Comparison of ENCODE assay signal across 1 cellular context in genomic region chr2:111919794-111920608, GRCh38.
A peak's percentile ranks its signal among the peaks of the same experiment; 100 is the strongest.
TF ChIP-seq lines count a peak whose summit lies in the region.

No MANE protein-coding gene starts in this region.

TF ChIP-seq in HepG2, 621 proteins besides CTCF, POLR2A, EP300 and RAD21 (continued from another document and continues in another):
- TF ChIP-seq ZBTB26 (CRISPR knock-in tag; IDR thresholded peaks at IDR 0.05; ENCODE audit: borderline replicate concordance): no peak
- TF ChIP-seq GABPA (IDR thresholded peaks at IDR 0.05; ENCODE audit: low read depth, low read length): no peak
- TF ChIP-seq GABPA (CRISPR knock-in tag; IDR thresholded peaks at IDR 0.05; ENCODE audit: low read depth): peak; percentile 71
- TF ChIP-seq ZFP41 (CRISPR knock-in tag; IDR thresholded peaks at IDR 0.05; ENCODE audit: borderline replicate concordance): no peak
- TF ChIP-seq ZNF543 (CRISPR knock-in tag; IDR thresholded peaks at IDR 0.05): no peak
- TF ChIP-seq AFF4 (CRISPR knock-in tag; IDR thresholded peaks at IDR 0.05): peak; percentile 61; the same call in 1 of the 2 replicates
- no peak for TF ChIP-seq SKIL (CRISPR knock-in tag; IDR thresholded peaks at IDR 0.05; ENCODE audit: borderline replicate concordance)
- peak; percentile 34 for TF ChIP-seq STAG1 (CRISPR knock-in tag; IDR thresholded peaks at IDR 0.05)
- TF ChIP-seq DPF2 (CRISPR knock-in tag; IDR thresholded peaks at IDR 0.05; ENCODE audit: borderline replicate concordance, low read depth): peak; percentile 41; the same call in 1 of the 2 replicates
- peak; percentile 24; the same call in 1 of the 2 replicates for TF ChIP-seq ZNF670 (CRISPR knock-in tag; IDR thresholded peaks at IDR 0.05; ENCODE audit: borderline replicate concordance)
- TF ChIP-seq MYC (CRISPR knock-in tag; IDR thresholded peaks at IDR 0.05; ENCODE audit: borderline replicate concordance): peak; percentile 72; the same call in 1 of the 2 replicates
- TF ChIP-seq SMAD9 (CRISPR knock-in tag; IDR thresholded peaks at IDR 0.05): no peak
- no peak for TF ChIP-seq MYNN (CRISPR knock-in tag; IDR thresholded peaks at IDR 0.05; ENCODE audit: low read depth)
- no peak for TF ChIP-seq PBX2 (CRISPR knock-in tag; IDR thresholded peaks at IDR 0.05)
- TF ChIP-seq RCOR2 (CRISPR knock-in tag; IDR thresholded peaks at IDR 0.05): 0 out of 2 replicates have a peak, but pooled peaks have one; percentile 64
- no peak for TF ChIP-seq RNF219 (CRISPR knock-in tag; IDR thresholded peaks at IDR 0.05)
- TF ChIP-seq GATAD2A (CRISPR knock-in tag; IDR thresholded peaks at IDR 0.05): peak; percentile 96
- no peak for TF ChIP-seq ZMAT5 (CRISPR knock-in tag; IDR thresholded peaks at IDR 0.05; ENCODE audit: borderline replicate concordance, low read depth)
- no peak for TF ChIP-seq FLYWCH1 (CRISPR knock-in tag; IDR thresholded peaks at IDR 0.05)
- TF ChIP-seq ZNF598 (CRISPR knock-in tag; IDR thresholded peaks at IDR 0.05; ENCODE audit: borderline replicate concordance): 0 out of 2 replicates have a peak, but pooled peaks have one; percentile 53
- no peak for TF ChIP-seq U2AF1 (optimal IDR thresholded peaks at IDR 0.05; ENCODE audit: low read depth, low read length)
- no peak for TF ChIP-seq ZNF550 (CRISPR knock-in tag; IDR thresholded peaks at IDR 0.05; ENCODE audit: borderline replicate concordance)
- TF ChIP-seq ZFP90 (CRISPR knock-in tag; IDR thresholded peaks at IDR 0.05; ENCODE audit: borderline replicate concordance): no peak
- peak; percentile 96 for TF ChIP-seq POLR2AphosphoS5 (IDR thresholded peaks at IDR 0.05; ENCODE audit: low read depth, low read length)
- no peak for TF ChIP-seq ZBTB2 (CRISPR knock-in tag; IDR thresholded peaks at IDR 0.05; ENCODE audit: low read depth)
- TF ChIP-seq GPN1 (CRISPR knock-in tag; IDR thresholded peaks at IDR 0.05; ENCODE audit: borderline replicate concordance): no peak
- TF ChIP-seq ONECUT2 (CRISPR knock-in tag; IDR thresholded peaks at IDR 0.05): no peak
- peak; percentile 93 for TF ChIP-seq DRAP1 (CRISPR knock-in tag; IDR thresholded peaks at IDR 0.05)
- TF ChIP-seq RFXAP (CRISPR knock-in tag; IDR thresholded peaks at IDR 0.05; ENCODE audit: borderline replicate concordance): no peak; the same call in none of the 2 replicates
- TF ChIP-seq THAP8 (CRISPR knock-in tag; IDR thresholded peaks at IDR 0.05; ENCODE audit: borderline replicate concordance): no peak
- no peak for TF ChIP-seq SPEN (CRISPR knock-in tag; IDR thresholded peaks at IDR 0.05; ENCODE audit: low read depth)
- no peak for TF ChIP-seq ZNF737 (CRISPR knock-in tag; IDR thresholded peaks at IDR 0.05; ENCODE audit: borderline replicate concordance)
- peak; percentile 47; the same call in 1 of the 2 replicates for TF ChIP-seq HOXA5 (CRISPR knock-in tag; IDR thresholded peaks at IDR 0.05)
- no peak for TF ChIP-seq ATF5 (CRISPR knock-in tag; IDR thresholded peaks at IDR 0.05; ENCODE audit: low read depth)
- no peak for TF ChIP-seq MED8 (CRISPR knock-in tag; IDR thresholded peaks at IDR 0.05; ENCODE audit: insufficient replicate concordance)
- TF ChIP-seq NAIF1 (CRISPR knock-in tag; IDR thresholded peaks at IDR 0.05; ENCODE audit: borderline replicate concordance): no peak
- TF ChIP-seq GMEB2 (CRISPR knock-in tag; IDR thresholded peaks at IDR 0.05; ENCODE audit: low read depth): no peak
- TF ChIP-seq GTF2F1 (IDR thresholded peaks at IDR 0.05; ENCODE audit: low read length): 0 out of 2 replicates have a peak, but pooled peaks have one; percentile 59
- peak; percentile 86 for TF ChIP-seq RXRA (CRISPR knock-in tag; IDR thresholded peaks at IDR 0.05)
- TF ChIP-seq ZNF629 (CRISPR knock-in tag; conservative IDR thresholded peaks at IDR 0.05): peak; percentile 16; the same call in 1 of the 2 replicates
- TF ChIP-seq YEATS2 (CRISPR knock-in tag; IDR thresholded peaks at IDR 0.05; ENCODE audit: borderline replicate concordance): no peak
- TF ChIP-seq AGO1 (IDR thresholded peaks at IDR 0.05; ENCODE audit: low read depth, low read length, poor library complexity, severe bottlenecking): no peak
- TF ChIP-seq GMEB1 (CRISPR knock-in tag; IDR thresholded peaks at IDR 0.05; ENCODE audit: borderline replicate concordance): peak; percentile 24; the same call in 1 of the 2 replicates
- peak; percentile 54; the same call in 1 of the 2 replicates for TF ChIP-seq KLF12 (CRISPR knock-in tag; IDR thresholded peaks at IDR 0.05; ENCODE audit: borderline replicate concordance)
- no peak for TF ChIP-seq JDP2 (CRISPR knock-in tag; IDR thresholded peaks at IDR 0.05; ENCODE audit: borderline replicate concordance)
